Comparison of ENCODE assay signal across 13 cellular contexts in genomic region chr16:55495616-55496289, GRCh38. TPM values are rescaled to one million over a fixed set of nuclear protein-coding genes. Genes with fewer than 3 reads are reported as not detected.
DNase-seq lines count a peak whose midpoint lies in the region; ATAC-seq and TF ChIP-seq lines count a peak whose summit lies in the region.
"Had no signal": no experiment of that assay in that cellular context is flagged by ENCODE, and none has a peak within 500 bp of the region (broad histone marks: within the 10 kb centered on the region; RNA-seq: fewer than 3 reads in every experiment).

No MANE protein-coding gene starts in this region.

- H3K27ac ChIP-seq in AG04450 (ENCODE audit: low read depth, low read length), result peak overlapping the region; percentile 52
- H3K27ac ChIP-seq in HEK293 (ENCODE audit: extremely low read depth, low read depth, low read length), result no peak overlapping the region
- H3K27ac ChIP-seq in lung (ENCODE audit: low read depth in 1 of 2, low read length in 1 of 2), result no peak overlapping the region

- no peaks in the 10 kb centered on the region for H3K9me3 Mint-ChIP-seq in MCF 10A (ENCODE audit: unreplicated experiment)
- H3K9me3 Mint-ChIP-seq in endothelial cell (ENCODE audit: unreplicated experiment), result no peaks in the 10 kb centered on the region
- H3K9me3 Mint-ChIP-seq: activated naive CD4-positive, alpha-beta T cell treated with anti-CD3 and anti-CD28 coated beads, Interleukin-2, amount 50 U/mL, for 24 hours had no signal

- H3K36me3 Mint-ChIP-seq in MCF 10A (ENCODE audit: insufficient read depth, unreplicated experiment), result no peaks in the 10 kb centered on the region
- peaks cover 50% of the 10 kb centered on the region for H3K36me3 Mint-ChIP-seq in endothelial cell (ENCODE audit: low read depth, unreplicated experiment)
- H3K36me3 Mint-ChIP-seq: activated naive CD4-positive, alpha-beta T cell treated with anti-CD3 and anti-CD28 coated beads, Interleukin-2, amount 50 U/mL, for 24 hours; CD14-positive monocyte had no signal

- H3K27me3 Mint-ChIP-seq in MCF 10A (ENCODE audit: insufficient read depth, unreplicated experiment), result no peaks in the 10 kb centered on the region
- H3K27me3 Mint-ChIP-seq in endothelial cell (ENCODE audit: unreplicated experiment), result peaks cover 1% of the 10 kb centered on the region

- BruUV-seq in MCF 10A (replicated peaks; lab: Mats Ljungman, UMichigan), result no TSS peak

- H3K9me3 ChIP-seq in AG04450 (ENCODE audit: control insufficient read depth, insufficient read depth, low read length) (no peaks in the 10 kb centered on the region), HEK293 (ENCODE audit: control insufficient read depth, insufficient read depth, low read depth, low read length) (no peaks in the 10 kb centered on the region), lung (ENCODE audit: control insufficient read depth in 2 of 2, insufficient read depth in 1 of 2, low read length in 1 of 2) (no peaks in the 10 kb centered on the region)

- H3K4me3 Mint-ChIP-seq in MCF 10A (ENCODE audit: unreplicated experiment) (no peak overlapping the region), endothelial cell (ENCODE audit: unreplicated experiment) (no peak overlapping the region)
- H3K4me3 Mint-ChIP-seq: activated naive CD4-positive, alpha-beta T cell treated with anti-CD3 and anti-CD28 coated beads, Interleukin-2, amount 50 U/mL, for 24 hours; CD14-positive monocyte had no signal

- H3K27ac Mint-ChIP-seq in MCF 10A (ENCODE audit: low read depth, unreplicated experiment), result no peak overlapping the region
- H3K27ac Mint-ChIP-seq in endothelial cell (ENCODE audit: unreplicated experiment), result no peak overlapping the region
- H3K27ac Mint-ChIP-seq: activated naive CD4-positive, alpha-beta T cell treated with anti-CD3 and anti-CD28 coated beads, Interleukin-2, amount 50 U/mL, for 24 hours; CD14-positive monocyte had no signal

- no peak overlapping the region for H3K4me3 ChIP-seq in AG04450 (ENCODE audit: low read depth, low read length)
- no peak overlapping the region for H3K4me3 ChIP-seq in HEK293 (ENCODE audit: low read depth, low read length)
- no peak overlapping the region for H3K4me3 ChIP-seq in lung

- H3K36me3 ChIP-seq in HEK293 (ENCODE audit: control insufficient read depth in 2 of 2, insufficient read depth in 1 of 2, low read length in 2 of 2), result peaks cover 0 to 34% of the 10 kb centered on the region in 2 experiments; a peak in 1 of 3 replicates
- peaks cover 0 to 3% of the 10 kb centered on the region in 2 donors for H3K36me3 ChIP-seq in lung (ENCODE audit: control insufficient read depth in 2 of 2, insufficient read depth in 2 of 2, low read length in 2 of 2)

- no peaks in the 10 kb centered on the region for H3K27me3 ChIP-seq in AG04450 (ENCODE audit: control insufficient read depth, insufficient read depth, low read length)
- no peaks in the 10 kb centered on the region for H3K27me3 ChIP-seq in lung (ENCODE audit: control insufficient read depth, insufficient read depth)

- DNase-seq in AG04450 (ENCODE audit: low read depth, low spot score) (no peak), MCF 10A (ENCODE audit: unreplicated experiment) (peak; percentile 65), lung (ENCODE audit: low spot score) (peak; percentile 64), cortex of kidney (lab: John Stamatoyannopoulos, UW) (no peak), NCI-H2227 treated with DMSO at 0.1 percent for 48 hours (lab: John Stamatoyannopoulos, UW) (no peak), endothelial cell (ENCODE audit: low spot score) (no peak)
- DNase-seq: activated CD4-positive, alpha-beta T cell treated with anti-CD3 and anti-CD28 coated beads for 1 hour; left cardiac atrium; SHP77 treated with DMSO at 0.1 percent for 48 hours had no signal

- H3K4me1 Mint-ChIP-seq in MCF 10A (ENCODE audit: insufficient read depth, unreplicated experiment) (peaks cover 35% of the 10 kb centered on the region), endothelial cell (ENCODE audit: unreplicated experiment) (peaks cover 17% of the 10 kb centered on the region)

- peaks cover 14% of the 10 kb centered on the region for H3K4me1 ChIP-seq in HEK293 (ENCODE audit: control insufficient read depth, insufficient read depth, low read length)
- H3K4me1 ChIP-seq in lung (ENCODE audit: control insufficient read depth in 2 of 2, insufficient read depth in 2 of 2, low read length in 2 of 2), result peaks cover 0 to 7% of the 10 kb centered on the region in 2 donors

- ATAC-seq in lung (ENCODE audit: insufficient read depth, low FRiP score) (peak; percentile 55), GM18909 (IDR thresholded peaks at IDR 0.05; ENCODE audit: poor library complexity, unreplicated experiment) (no peak)

- TF ChIP-seq CTCF in AG04450 (IDR thresholded peaks at IDR 0.05; ENCODE audit: low read depth, low read length), result no peak
- no peak for TF ChIP-seq CTCF in HEK293 (tag by site-specific recombination; IDR thresholded peaks at IDR 0.05)
- no peak for TF ChIP-seq CTCF in MCF 10A (IDR thresholded peaks at IDR 0.05; ENCODE audit: unreplicated experiment)
- TF ChIP-seq CTCF in lung (IDR thresholded peaks at IDR 0.05; ENCODE audit: control extremely low read depth, extremely low read depth), result no peak
- TF ChIP-seq CTCF in endothelial cell (IDR thresholded peaks at IDR 0.05; ENCODE audit: unreplicated experiment), result no peak

- intact Hi-C loops in MCF 10A (cut with micrococcal nuclease), result loop anchor here (1.0 to 2.0 kb wide), 3 partner anchors 31 to 208 kb away; no protein-coding TSS in a partner anchor

- WGBS in lung, 2 donors, result 61 to 83% methylated on average over 7 of the region's 7 CpGs

- CTCF ChIA-PET in AG04450 (lab: Charles Lee) (interaction anchor here (0.6 to 3.6 kb wide), 11 partner anchors 11 to 46 kb away, joined by 3 to 19 read pairs (median 3); no protein-coding TSS in a partner anchor), HEK293 (lab: Yijun Ruan, JAX) (interaction anchor here (0.6 to 5.5 kb wide), 8 partner anchors 30 to 209 kb away, joined by 3 to 30 read pairs (median 3); no protein-coding TSS in a partner anchor), MCF 10A (lab: Yijun Ruan, JAX) (interaction anchor here (0.5 to 7.1 kb wide), 21 partner anchors 9 to 361 kb away, joined by 3 to 80 read pairs (median 4); no protein-coding TSS in a partner anchor)

- POLR2A ChIA-PET in AG04450 (lab: Yijun Ruan, JAX), result interaction anchor here (0.7 to 1.8 kb wide), 4 partner anchors 9 to 206 kb away, joined by 3 to 19 read pairs (median 3); partner anchors contain the start of gene MMP2
- POLR2A ChIA-PET in HEK293 (lab: Yijun Ruan, JAX), result no interaction called here
- POLR2A ChIA-PET in MCF 10A (lab: Yijun Ruan, JAX), result interaction anchor here (0.6 to 1.0 kb wide), 3 partner anchors 10 to 25 kb away, joined by 3 read pairs; no protein-coding TSS in a partner anchor

TF ChIP-seq in HEK293, 187 proteins besides CTCF, POLR2A, EP300 and RAD21:
- TF ChIP-seq ZNF529 (tag by site-specific recombination; IDR thresholded peaks at IDR 0.05; ENCODE audit: insufficient replicate concordance) (no peak), ZBTB20 (tag by site-specific recombination; IDR thresholded peaks at IDR 0.05) (peak; percentile 60)

RNA-seq across cellular contexts. Expression of gene LPCAT2, which starts 13.1 kb away (rescaled TPM):
- polyA plus RNA-seq in AG04450 (2011; rRNA removed) (10.5 and 20.6 TPM in 2 replicates), lung (10 to 100 TPM in 1 of 2 donors, 1 to 10 TPM in 1; 9.5 to 14.3 TPM)
- polyA minus RNA-seq in AG04450 (2011; rRNA and poly(A)+ RNA removed), result 8.4 and 13.4 TPM in 2 replicates
- total RNA-seq in MCF 10A (2022) (10.7 and 11.7 TPM in 2 replicates), lung (10 to 100 TPM; 24.6 to 25.3 TPM), endothelial cell (ENCODE audit: unreplicated experiment) (25.5 TPM)

RNA-seq across cellular contexts. Expression of gene MMP2, which starts 16.8 kb away (rescaled TPM):
- 1,281 and 1,465 TPM in 2 replicates for polyA plus RNA-seq in AG04450 (2011; rRNA removed)
- 747 and 998 TPM in 2 replicates for polyA minus RNA-seq in AG04450 (2011; rRNA and poly(A)+ RNA removed)
- total RNA-seq in MCF 10A (2022), result 3.3 and 3.7 TPM in 2 replicates
- total RNA-seq in lung, result 100 to 1,000 TPM; 218 to 291 TPM
- 100 to 1,000 TPM in 1 of 2 donors, 10 to 100 TPM in 1; 41.9 to 119 TPM for polyA plus RNA-seq in lung
- 422 TPM for total RNA-seq in endothelial cell (ENCODE audit: unreplicated experiment)
- polyA plus RNA-seq: CD14-positive monocyte had no signal

Comparison
In these comparisons a context has a peak if more than half of its experiments do, and no peak if none do; other contexts are left out.
1. DNase-seq: peak in MCF 10A (single experiment) and lung (single experiment); none in AG04450 (single experiment), cortex of kidney (single experiment), NCI-H2227 treated with DMSO at 0.1 percent for 48 hours (single experiment) and endothelial cell (single experiment).
2. RNA of gene MMP2, which starts 16.8 kb away (total RNA-seq): 422 TPM in endothelial cell (single experiment) and 218 to 291 TPM in lung; 3.3 to 3.7 TPM in MCF 10A; every median in the first group is over 10 times any median in the second.